Comparison of ENCODE assay signal across 18 cellular contexts in genomic region chr11:126413426-126413825, GRCh38.
"Had no signal": no experiment of that assay in that cellular context is flagged by ENCODE, and none has a peak within 500 bp of the region (broad histone marks: within the 10 kb centered on the region; RNA-seq: fewer than 3 reads in every experiment).

No MANE protein-coding gene starts in this region.

- H3K9me3 Mint-ChIP-seq: activated T-cell treated with anti-CD3 and anti-CD28 coated beads, Interleukin-2, amount 50 U/mL, for 24 hours; naive thymus-derived CD8-positive, alpha-beta T cell; stimulated activated naive CD8-positive, alpha-beta T cell treated with anti-CD3 and anti-CD28 coated beads, Interleukin-15, Interleukin-2, amounts not matched to agents 100 ng/mL and 50 ng/mL, for 24 hours; T-helper 2 cell treated with Interferon-gamma antibody and Interleukin-4, amounts not matched to agents 5 μg/mL and 100 μg/mL, for 36 hours; type B pancreatic cell had no signal

- H3K9me3 ChIP-seq: prostate gland had no signal

- H3K36me3 Mint-ChIP-seq: activated CD8-positive, alpha-beta memory T cell treated with anti-CD3 and anti-CD28 coated beads, Interleukin-2, amount 10 ng/mL, durations not matched to agents 7 days and 5 days had no signal

- H3K27ac ChIP-seq: prostate gland had no signal

- H3K36me3 ChIP-seq: prostate gland had no signal

- H3K27me3 Mint-ChIP-seq: activated naive CD8-positive, alpha-beta T cell; activated T-cell treated with anti-CD3 and anti-CD28 coated beads, Interleukin-2, amount 50 U/mL, for 24 hours; naive thymus-derived CD8-positive, alpha-beta T cell; type B pancreatic cell had no signal

- ATAC-seq: activated CD8-positive, alpha-beta memory T cell treated with anti-CD3 and anti-CD28 coated beads, Interleukin-2, amount 10 ng/mL, durations not matched to agents 7 days and 5 days; naive thymus-derived CD8-positive, alpha-beta T cell; sciatic nerve had no signal

- H3K4me3 ChIP-seq: prostate gland had no signal

- H3K4me3 Mint-ChIP-seq: activated CD8-positive, alpha-beta memory T cell treated with anti-CD3 and anti-CD28 coated beads, Interleukin-2, amount 10 ng/mL, durations not matched to agents 7 days and 5 days; activated naive CD8-positive, alpha-beta T cell; activated T-cell treated with anti-CD3 and anti-CD28 coated beads, Interleukin-2, amount 50 U/mL, for 24 hours; naive thymus-derived CD8-positive, alpha-beta T cell; stimulated activated naive CD8-positive, alpha-beta T cell treated with anti-CD3 and anti-CD28 coated beads, Interleukin-15, Interleukin-2, amounts not matched to agents 100 ng/mL and 50 ng/mL, for 24 hours; T-helper 2 cell treated with Interferon-gamma antibody and Interleukin-4, amounts not matched to agents 5 μg/mL and 100 μg/mL, for 36 hours; type B pancreatic cell had no signal

- H3K27ac Mint-ChIP-seq: activated CD8-positive, alpha-beta memory T cell treated with anti-CD3 and anti-CD28 coated beads, Interleukin-2, amount 10 ng/mL, durations not matched to agents 7 days and 5 days; activated naive CD8-positive, alpha-beta T cell; activated T-cell treated with anti-CD3 and anti-CD28 coated beads, Interleukin-2, amount 50 U/mL, for 24 hours; stimulated activated naive CD8-positive, alpha-beta T cell treated with anti-CD3 and anti-CD28 coated beads, Interleukin-15, Interleukin-2, amounts not matched to agents 100 ng/mL and 50 ng/mL, for 24 hours; T-helper 2 cell treated with Interferon-gamma antibody and Interleukin-4, amounts not matched to agents 5 μg/mL and 100 μg/mL, for 36 hours; type B pancreatic cell had no signal

- DNase-seq: activated CD4-positive, alpha-beta T cell treated with anti-CD3 and anti-CD28 coated beads, Interleukin-2, amount 50 U/mL, for 4 hours; activated CD4-positive, CD25-positive, alpha-beta regulatory T cell treated with anti-CD3 and anti-CD28 coated beads, Interleukin-2, amount 50 U/mL, for 72 hours; activated CD8-positive, alpha-beta memory T cell treated with anti-CD3 and anti-CD28 coated beads, Interleukin-2, amount 10 ng/mL, durations not matched to agents 7 days and 5 days; activated effector memory CD4-positive, alpha-beta T cell treated with anti-CD3 and anti-CD28 coated beads, Interleukin-2, amount 50 U/mL, for 16 hours; activated T-cell treated with anti-CD3 and anti-CD28 coated beads, Interleukin-2, amount 50 U/mL, for 24 hours; effector CD8-positive, alpha-beta T cell; hypothalamus; kidney glomerular epithelial cell; mammary epithelial cell; naive thymus-derived CD8-positive, alpha-beta T cell; nucleus accumbens; stimulated activated CD4-positive, alpha-beta T cell treated with anti-CD3 and anti-CD28 coated beads, Interleukin-4, amount 100 ng/mL, for 24 hours had no signal
